24 cellular contexts compared by ENCODE assay signal in the genomic region with DNA sequence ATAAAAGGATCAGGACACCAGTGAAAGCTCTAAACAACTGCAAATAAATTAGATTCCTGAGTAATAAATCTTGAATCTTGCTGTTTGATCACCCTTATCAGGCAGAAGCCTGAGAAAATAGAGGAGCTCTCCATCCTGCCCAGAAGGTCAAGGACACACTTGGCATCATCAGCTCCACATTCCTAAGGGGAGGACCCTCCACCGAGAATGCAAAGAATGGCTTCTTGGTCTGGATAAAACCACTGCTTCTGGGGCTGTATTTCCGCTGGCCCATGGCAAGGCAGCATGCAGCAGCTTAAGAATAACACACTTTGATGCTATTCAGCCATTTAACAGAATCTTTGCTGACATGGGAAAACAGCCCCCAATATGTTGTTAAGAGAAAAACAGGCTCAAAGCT.
A peak's percentile ranks its signal among the peaks of the same experiment; 100 is the strongest.
DNase-seq lines count a peak whose midpoint lies in the region; ATAC-seq, FAIRE-seq and TF ChIP-seq lines count a peak whose summit lies in the region.
"Had no signal": no experiment of that assay in that cellular context is flagged by ENCODE, and none has a peak within 500 bp of the region (broad histone marks: within the 10 kb centered on the region; RNA-seq: fewer than 3 reads in every experiment).

No MANE protein-coding gene starts in this region.

- no peak for ATAC-seq in HG02970 (IDR thresholded peaks at IDR 0.05; ENCODE audit: low FRiP score, unreplicated experiment)
- ATAC-seq in GM21737 (IDR thresholded peaks at IDR 0.05; ENCODE audit: unreplicated experiment): no peak
- ATAC-seq in GM19455 (IDR thresholded peaks at IDR 0.05; ENCODE audit: unreplicated experiment): no peak
- ATAC-seq: heart right ventricle; stimulated activated naive CD8-positive, alpha-beta T cell treated with anti-CD3 and anti-CD28 coated beads, Interleukin-15, Interleukin-2, amounts not matched to agents 100 U/mL and 50 U/mL, for 24 hours had no signal

- no peaks in the 10 kb centered on the region for H3K27me3 ChIP-seq in endothelial cell of umbilical vein (ENCODE audit: control insufficient read depth in 2 of 2, insufficient read depth in 2 of 2, low read length in 2 of 2)
- H3K27me3 ChIP-seq: heart right ventricle, neutrophil, transverse colon had no signal

- H3K9me3 ChIP-seq in endothelial cell of umbilical vein (replicated peaks; ENCODE audit: control insufficient read depth, insufficient read depth, low read length): no peaks in the 10 kb centered on the region
- H3K9me3 ChIP-seq: HAP-1, heart right ventricle, neutrophil, transverse colon had no signal

- H3K9me1 ChIP-seq in endothelial cell of umbilical vein (replicated peaks; ENCODE audit: control insufficient read depth, extremely low read depth, insufficient read depth, low read length): no peaks in the 10 kb centered on the region

- intact Hi-C loops in endothelial cell of umbilical vein (cut with micrococcal nuclease): no loop called here

- dilution Hi-C loops in endothelial cell of umbilical vein (cut with MboI; ENCODE audit: extremely low pct_ligation_motif_present, low sequenced_read_pairs): no loop called here

- no peak overlapping the region for H3K4me2 ChIP-seq in endothelial cell of umbilical vein (ENCODE audit: insufficient read depth, low read length)

- no peak overlapping the region for H3K27ac ChIP-seq in endothelial cell of umbilical vein (ENCODE audit: insufficient read depth, low read depth, low read length)
- H3K27ac ChIP-seq: heart right ventricle, neutrophil, SK-N-MC, transverse colon had no signal

- no peak overlapping the region for H2AFZ ChIP-seq in endothelial cell of umbilical vein (ENCODE audit: low read depth, low read length)

- no peak overlapping the region for H3K9ac ChIP-seq in endothelial cell of umbilical vein (replicated peaks; ENCODE audit: extremely low read depth, insufficient read depth, low read length)

- no peak for TF ChIP-seq CTCF in endothelial cell of umbilical vein (IDR thresholded peaks at IDR 0.05; ENCODE audit: extremely low read depth in 1 of 2, insufficient read depth in 1 of 2, low read depth in 1 of 2, low read length in 2 of 2)

- no peaks in the 10 kb centered on the region for H4K20me1 ChIP-seq in endothelial cell of umbilical vein (replicated peaks; ENCODE audit: control insufficient read depth, extremely low read depth, insufficient read depth, low read length)

- DNase-seq in EL (peak; percentile 71), RCC 7860 (ENCODE audit: low spot score) (peak; percentile 58), endothelial cell of umbilical vein (ENCODE audit: low read depth, low spot score) (peak; percentile 12), myocyte (ENCODE audit: low read depth) (peak; percentile 82), NCI-H82 (lab: John Stamatoyannopoulos, UW) (no peak)
- DNase-seq: activated naive CD8-positive, alpha-beta T cell treated with anti-CD3 and anti-CD28 coated beads, Interleukin-2, amount 10 ng/mL, durations not matched to agents 7 days and 5 days; CD8-positive, alpha-beta memory T cell; DMS79 treated with DMSO at 0.1 percent for 48 hours; heart right ventricle; Karpas-422; midbrain; NCI-H1105 treated with DMSO at 0.1 percent for 48 hours; NCI-H526 treated with DMSO at 0.1 percent for 48 hours; OCI-M1; stimulated activated naive CD8-positive, alpha-beta T cell treated with anti-CD3 and anti-CD28 coated beads, Interleukin-15, Interleukin-2, amounts not matched to agents 100 U/mL and 50 U/mL, for 24 hours; T-helper 9 cell; transverse colon had no signal

- FAIRE-seq in RCC 7860 (lab: Jason Lieb, UNC): peak; percentile 2
- no peak for FAIRE-seq in endothelial cell of umbilical vein (lab: Jason Lieb, UNC)
- FAIRE-seq: GM19239 had no signal

- H3K36me3 ChIP-seq in endothelial cell of umbilical vein (ENCODE audit: control insufficient read depth in 2 of 2, extremely low read depth in 1 of 2, insufficient read depth in 2 of 2, low read length in 2 of 2): no peaks in the 10 kb centered on the region
- H3K36me3 ChIP-seq: HAP-1, heart right ventricle, neutrophil, transverse colon had no signal

- no peak overlapping the region for H3K4me3 ChIP-seq in endothelial cell of umbilical vein (replicated peaks in 1 of 3; ENCODE audit: insufficient read depth in 1 of 3, low read depth in 1 of 3, low read length in 3 of 3)
- H3K4me3 ChIP-seq: HAP-1, heart right ventricle, SK-N-MC, transverse colon had no signal

- no peak for TF ChIP-seq POLR2A in endothelial cell of umbilical vein (IDR thresholded peaks at IDR 0.05; ENCODE audit: low read depth, low read length)

- no peaks in the 10 kb centered on the region for H3K79me2 ChIP-seq in endothelial cell of umbilical vein (ENCODE audit: control insufficient read depth, insufficient read depth, low read length)

- POLR2A ChIA-PET in endothelial cell of umbilical vein (lab: Charles Lee): no interaction called here

- peaks cover 39% of the 10 kb centered on the region for H3K4me1 ChIP-seq in endothelial cell of umbilical vein (ENCODE audit: control insufficient read depth, extremely low read depth, insufficient read depth, low read length)

- no TSS peak for BruUV-seq in endothelial cell of umbilical vein (replicated peaks; lab: Mats Ljungman, UMichigan)

- CTCF ChIA-PET in endothelial cell of umbilical vein (lab: Charles Lee): interaction anchor here (0.8 to 1.1 kb wide), 5 partner anchors 11 to 420 kb away, joined by 3 to 6 read pairs (median 3); partner anchors contain the start of gene TSC22D2

TF ChIP-seq in endothelial cell of umbilical vein, 7 proteins besides CTCF, POLR2A, EP300 and RAD21:
- TF ChIP-seq, protein P1, sequence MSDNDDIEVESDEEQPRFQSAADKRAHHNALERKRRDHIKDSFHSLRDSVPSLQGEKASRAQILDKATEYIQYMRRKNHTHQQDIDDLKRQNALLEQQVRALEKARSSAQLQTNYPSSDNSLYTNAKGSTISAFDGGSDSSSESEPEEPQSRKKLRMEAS (IDR thresholded peaks at IDR 0.05; ENCODE audit: insufficient read depth, insufficient read length): no peak
- TF ChIP-seq POLR2AphosphoS5 (IDR thresholded peaks at IDR 0.05; ENCODE audit: insufficient read depth, low read depth, low read length) (no peak), MYC (IDR thresholded peaks at IDR 0.05; ENCODE audit: low read depth, low read length) (no peak), GATA2 (IDR thresholded peaks at IDR 0.05; ENCODE audit: insufficient read depth, insufficient read length, low read depth, low read length) (peak; percentile 17), JUN (IDR thresholded peaks at IDR 0.05; ENCODE audit: borderline replicate concordance, insufficient read depth, insufficient read length, low read depth) (no peak), FOS (IDR thresholded peaks at IDR 0.05; ENCODE audit: borderline replicate concordance, insufficient read depth, low read length) (no peak)
